14 cellular contexts compared by ENCODE assay signal in the genomic region with DNA sequence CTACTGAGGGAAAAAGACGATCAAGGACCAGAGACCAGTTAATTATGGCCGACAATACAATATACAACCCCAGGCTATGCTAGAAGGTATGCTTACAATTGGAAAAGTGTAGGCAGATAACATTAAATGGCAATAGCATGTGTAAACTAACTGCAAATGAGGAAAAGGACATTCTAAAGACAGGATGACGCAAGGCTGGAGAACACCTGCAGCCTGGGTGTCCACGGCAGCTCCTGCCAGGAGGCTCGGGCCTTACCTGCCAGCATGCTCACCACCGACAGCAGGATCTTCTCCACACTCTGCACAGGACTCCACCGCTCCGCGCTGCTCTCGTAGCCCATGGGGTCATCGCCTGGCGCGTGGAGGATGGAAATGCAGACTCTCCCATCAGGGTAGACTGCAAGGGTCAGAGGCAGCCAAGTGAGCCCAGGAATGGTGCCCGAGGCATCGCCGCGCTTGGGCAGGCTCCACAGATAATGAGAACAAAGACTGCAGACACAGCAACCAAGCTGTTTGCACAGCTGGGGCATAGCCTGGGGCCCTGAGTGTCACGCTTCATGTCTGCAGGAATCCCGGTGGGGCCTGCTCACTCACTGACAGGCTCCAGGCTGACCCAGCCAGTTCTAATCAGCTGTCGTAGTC. TPM values are rescaled to one million over a fixed set of nuclear protein-coding genes. Genes with fewer than 3 reads are reported as not detected.
DNase-seq lines count a peak whose midpoint lies in the region; ATAC-seq, FAIRE-seq and TF ChIP-seq lines count a peak whose summit lies in the region.
"Had no signal": no experiment of that assay in that cellular context is flagged by ENCODE, and none has a peak within 500 bp of the region (broad histone marks: within the 10 kb centered on the region; RNA-seq: fewer than 3 reads in every experiment).

No MANE protein-coding gene starts in this region.

- H2AFZ ChIP-seq in GM23338, result no peak overlapping the region

- H3K9me3 Mint-ChIP-seq in neural crest cell (no peaks in the 10 kb centered on the region), GM23338 (no peaks in the 10 kb centered on the region)
- H3K9me3 Mint-ChIP-seq: activated naive CD8-positive, alpha-beta T cell treated with anti-CD3 and anti-CD28 coated beads, Interleukin-2, amount 50 U/mL, for 24 hours had no signal

- H3K4me1 Mint-ChIP-seq in neural crest cell, result peaks cover 34% of the 10 kb centered on the region
- H3K4me1 Mint-ChIP-seq in GM23338, result peaks cover 8% of the 10 kb centered on the region
- H3K4me1 Mint-ChIP-seq: activated CD8-positive, alpha-beta memory T cell treated with anti-CD3 and anti-CD28 coated beads, Interleukin-2, amount 10 ng/mL, durations not matched to agents 7 days and 5 days; activated naive CD8-positive, alpha-beta T cell treated with anti-CD3 and anti-CD28 coated beads, Interleukin-2, amount 50 U/mL, for 24 hours had no signal

- H3K79me2 ChIP-seq in GM23338 (replicated peaks; ENCODE audit: insufficient read depth), result peaks cover 21% of the 10 kb centered on the region

- H3K4me1 ChIP-seq in GM23338 (ENCODE audit: insufficient read depth), result peaks cover 8% of the 10 kb centered on the region
- H3K4me1 ChIP-seq: heart right ventricle had no signal

- peaks cover 12% of the 10 kb centered on the region for H4K20me1 ChIP-seq in GM23338 (replicated peaks; ENCODE audit: insufficient read depth)

- peaks cover 2% of the 10 kb centered on the region; the same call in 1 of the 2 replicates for H3F3A ChIP-seq in GM23338 (replicated peaks; ENCODE audit: low read depth)

- H3K27me3 Mint-ChIP-seq in neural crest cell (ENCODE audit: low read depth) (no peaks in the 10 kb centered on the region), GM23338 (ENCODE audit: insufficient read depth, low read depth, poor library complexity) (peaks cover 16% of the 10 kb centered on the region)
- H3K27me3 Mint-ChIP-seq: activated CD8-positive, alpha-beta memory T cell treated with anti-CD3 and anti-CD28 coated beads, Interleukin-2, amount 10 ng/mL, durations not matched to agents 7 days and 5 days; activated naive CD8-positive, alpha-beta T cell treated with anti-CD3 and anti-CD28 coated beads, Interleukin-2, amount 50 U/mL, for 24 hours had no signal

- in situ Hi-C loops in Caki2 (cut with HindIII; ENCODE audit: low pct_unique_long_range_greater_than_20kb, low sequenced_read_pairs), result no loop called here

- H3K4me2 ChIP-seq in GM23338, result no peak overlapping the region

- FAIRE-seq in bronchial epithelial cell (lab: Jason Lieb, UNC) (peak; percentile 28), HTR-8/SVneo (lab: Jason Lieb, UNC) (no peak)

- H3K4me3 Mint-ChIP-seq in neural crest cell (no peak overlapping the region), GM23338 (no peak overlapping the region)
- H3K4me3 Mint-ChIP-seq: activated CD8-positive, alpha-beta memory T cell treated with anti-CD3 and anti-CD28 coated beads, Interleukin-2, amount 10 ng/mL, durations not matched to agents 7 days and 5 days; activated naive CD8-positive, alpha-beta T cell treated with anti-CD3 and anti-CD28 coated beads, Interleukin-2, amount 50 U/mL, for 24 hours had no signal

- no peak for ATAC-seq in GM18868 (IDR thresholded peaks at IDR 0.05; ENCODE audit: unreplicated experiment)
- no peak for ATAC-seq in GM23338
- no peak for ATAC-seq in HG03025 (IDR thresholded peaks at IDR 0.05; ENCODE audit: low FRiP score, unreplicated experiment)
- ATAC-seq: activated CD8-positive, alpha-beta memory T cell treated with anti-CD3 and anti-CD28 coated beads, Interleukin-2, amount 10 ng/mL, durations not matched to agents 7 days and 5 days; activated naive CD8-positive, alpha-beta T cell treated with anti-CD3 and anti-CD28 coated beads, Interleukin-2, amount 50 U/mL, for 24 hours; heart right ventricle; right cardiac atrium had no signal

- TF ChIP-seq CTCF in bronchial epithelial cell (IDR thresholded peaks at IDR 0.05; ENCODE audit: insufficient read depth, low read length, severe bottlenecking), result no peak
- TF ChIP-seq CTCF in neural crest cell (conservative IDR thresholded peaks at IDR 0.05), result no peak
- TF ChIP-seq CTCF in GM23338 (conservative IDR thresholded peaks at IDR 0.05; ENCODE audit: low read depth in 2 of 2), result no peak

- peaks cover 21% of the 10 kb centered on the region for H3K36me3 Mint-ChIP-seq in neural crest cell (ENCODE audit: low read depth)
- H3K36me3 Mint-ChIP-seq in GM23338 (ENCODE audit: low read depth), result peaks cover 69% of the 10 kb centered on the region

- peaks cover 24% of the 10 kb centered on the region for H3K36me3 ChIP-seq in bronchial epithelial cell (ENCODE audit: control insufficient read depth, insufficient read depth, low read length)
- peaks cover 33% of the 10 kb centered on the region for H3K36me3 ChIP-seq in GM23338 (ENCODE audit: insufficient read depth)

- DNase-seq in Caki2 (ENCODE audit: low read depth) (peak; percentile 82), NCI-H2029 (lab: John Stamatoyannopoulos, UW) (peak; percentile 90), bronchial epithelial cell (ENCODE audit: low read depth) (peak; percentile 59), neural crest cell (ENCODE audit: low read depth, low spot score) (peak; percentile 34), GM23338 (ENCODE audit: low spot score) (no peak), HTR-8/SVneo (ENCODE audit: insufficient read length, low spot score) (no peak)
- DNase-seq: activated CD8-positive, alpha-beta memory T cell treated with anti-CD3 and anti-CD28 coated beads, Interleukin-2, amount 10 ng/mL, durations not matched to agents 7 days and 5 days; activated naive CD8-positive, alpha-beta T cell treated with anti-CD3 and anti-CD28 coated beads, Interleukin-2, amount 50 U/mL, for 24 hours; HCEC 1CT; heart right ventricle; Kasumi-1 had no signal

- no peak overlapping the region for H3K4me3 ChIP-seq in bronchial epithelial cell (ENCODE audit: low read depth, low read length)
- H3K4me3 ChIP-seq in GM23338, result no peak overlapping the region
- H3K4me3 ChIP-seq: heart right ventricle had no signal

- no peaks in the 10 kb centered on the region for H3K27me3 ChIP-seq in bronchial epithelial cell (ENCODE audit: control insufficient read depth, insufficient read depth, low read length)
- no peaks in the 10 kb centered on the region for H3K27me3 ChIP-seq in GM23338 (ENCODE audit: insufficient read depth)
- H3K27me3 ChIP-seq: heart right ventricle had no signal

- no peaks in the 10 kb centered on the region for H3K9me2 ChIP-seq in GM23338 (ENCODE audit: insufficient read depth)

- H3K27ac ChIP-seq in GM23338 (ENCODE audit: low read depth), result no peak overlapping the region
- H3K27ac ChIP-seq: heart right ventricle had no signal

- H3K27ac Mint-ChIP-seq in neural crest cell (ENCODE audit: unreplicated experiment) (no peak overlapping the region), GM23338 (no peak overlapping the region)
- H3K27ac Mint-ChIP-seq: activated CD8-positive, alpha-beta memory T cell treated with anti-CD3 and anti-CD28 coated beads, Interleukin-2, amount 10 ng/mL, durations not matched to agents 7 days and 5 days; activated naive CD8-positive, alpha-beta T cell treated with anti-CD3 and anti-CD28 coated beads, Interleukin-2, amount 50 U/mL, for 24 hours had no signal

TF ChIP-seq in GM23338, 12 proteins besides CTCF, POLR2A, EP300 and RAD21 (continues in another document):
- TF ChIP-seq EZH2 (IDR thresholded peaks at IDR 0.05; ENCODE audit: low read depth, unreplicated experiment) (no peak), STAT1 (IDR thresholded peaks at IDR 0.05; ENCODE audit: unreplicated experiment) (no peak)

RNA-seq across cellular contexts. Expression of gene UBE2G2, which starts 28.2 kb away (rescaled TPM):
- total RNA-seq in Caki2 (2014; rRNA removed; shearing (Covaris generic); ENCODE audit: low replicate concordance), result 43.8 and 50.0 TPM in 2 replicates
- total RNA-seq in bronchial epithelial cell (67.4 and 70.0 TPM in 2 replicates), neural crest cell (108 and 111 TPM in 2 replicates)
- 100 and 112 TPM in 2 replicates for total RNA-seq in GM23338 (2014; rRNA removed; shearing (Covaris generic))
- 55.0 and 66.4 TPM in 2 replicates for polyA plus RNA-seq in GM23338 (2016; fragmentation: Nextera tagmentation; extraction: Ambion mirVana)

RNA-seq across cellular contexts. Expression of gene SUMO3, which starts 44.5 kb away (rescaled TPM):
- 128 and 131 TPM in 2 replicates for total RNA-seq in Caki2 (2014; rRNA removed; shearing (Covaris generic); ENCODE audit: low replicate concordance)
- total RNA-seq in bronchial epithelial cell, result 103 and 131 TPM in 2 replicates
- 92.1 and 97.7 TPM in 2 replicates for total RNA-seq in neural crest cell
- 91.9 and 103 TPM in 2 replicates for total RNA-seq in GM23338 (2014; rRNA removed; shearing (Covaris generic))
- polyA plus RNA-seq in GM23338 (2016; fragmentation: Nextera tagmentation; extraction: Ambion mirVana), result 90.6 and 90.8 TPM in 2 replicates

Comparison
In these comparisons a context has a peak if more than half of its experiments do, and no peak if none do; other contexts are left out.
1. DNase-seq: peak in Caki2 (single experiment), NCI-H2029 (single experiment), bronchial epithelial cell (single experiment) and neural crest cell (single experiment); none in GM23338 (single experiment) and HTR-8/SVneo (single experiment).